In the genomic region with DNA sequence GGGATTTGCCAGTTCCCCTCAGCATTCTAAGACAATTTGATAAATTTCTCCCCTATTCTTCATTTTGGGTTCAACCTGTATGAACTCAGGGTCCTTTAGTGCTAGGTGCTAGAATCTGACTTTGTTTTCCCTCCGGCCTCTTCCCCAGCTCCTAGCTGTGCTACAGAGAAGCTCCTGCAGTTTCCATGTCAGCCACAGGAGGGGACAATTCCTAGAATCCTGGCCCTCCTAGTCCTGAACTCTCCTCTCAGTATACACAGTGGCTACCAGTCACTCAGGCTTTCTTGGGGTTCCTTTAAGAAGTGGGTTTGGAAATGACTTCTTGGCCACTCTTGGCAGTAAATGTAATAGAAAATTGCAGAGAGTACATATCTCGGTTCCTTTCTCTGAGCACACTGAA, we compare ENCODE assay signal across 2 cellular contexts.
A peak's percentile ranks its signal among the peaks of the same experiment; 100 is the strongest.
TF ChIP-seq lines count a peak whose summit lies in the region.

No MANE protein-coding gene starts in this region.

TF ChIP-seq in GM12878, 131 proteins besides CTCF, POLR2A, EP300 and RAD21:
- TF ChIP-seq BCL3 (IDR thresholded peaks at IDR 0.05; ENCODE audit: borderline replicate concordance, insufficient read depth, low read depth, low read length, poor library complexity, severe bottlenecking), result no peak
- TF ChIP-seq E2F4 (IDR thresholded peaks at IDR 0.05; ENCODE audit: low read depth, low read length), result no peak
- TF ChIP-seq IRF3 (IDR thresholded peaks at IDR 0.05), result no peak

TF ChIP-seq in HepG2, 621 proteins besides CTCF, POLR2A, EP300 and RAD21:
- TF ChIP-seq ZNF572 (CRISPR knock-in tag; IDR thresholded peaks at IDR 0.05) (no peak), HNF4A (CRISPR knock-in tag; IDR thresholded peaks at IDR 0.05) (no peak), SMC3 (IDR thresholded peaks at IDR 0.05; ENCODE audit: low read length) (peak; percentile 37; the same call in 1 of the 2 replicates), XRCC5 (optimal IDR thresholded peaks at IDR 0.05; ENCODE audit: low read length) (peak; percentile 48)
- TF ChIP-seq, protein P1, sequence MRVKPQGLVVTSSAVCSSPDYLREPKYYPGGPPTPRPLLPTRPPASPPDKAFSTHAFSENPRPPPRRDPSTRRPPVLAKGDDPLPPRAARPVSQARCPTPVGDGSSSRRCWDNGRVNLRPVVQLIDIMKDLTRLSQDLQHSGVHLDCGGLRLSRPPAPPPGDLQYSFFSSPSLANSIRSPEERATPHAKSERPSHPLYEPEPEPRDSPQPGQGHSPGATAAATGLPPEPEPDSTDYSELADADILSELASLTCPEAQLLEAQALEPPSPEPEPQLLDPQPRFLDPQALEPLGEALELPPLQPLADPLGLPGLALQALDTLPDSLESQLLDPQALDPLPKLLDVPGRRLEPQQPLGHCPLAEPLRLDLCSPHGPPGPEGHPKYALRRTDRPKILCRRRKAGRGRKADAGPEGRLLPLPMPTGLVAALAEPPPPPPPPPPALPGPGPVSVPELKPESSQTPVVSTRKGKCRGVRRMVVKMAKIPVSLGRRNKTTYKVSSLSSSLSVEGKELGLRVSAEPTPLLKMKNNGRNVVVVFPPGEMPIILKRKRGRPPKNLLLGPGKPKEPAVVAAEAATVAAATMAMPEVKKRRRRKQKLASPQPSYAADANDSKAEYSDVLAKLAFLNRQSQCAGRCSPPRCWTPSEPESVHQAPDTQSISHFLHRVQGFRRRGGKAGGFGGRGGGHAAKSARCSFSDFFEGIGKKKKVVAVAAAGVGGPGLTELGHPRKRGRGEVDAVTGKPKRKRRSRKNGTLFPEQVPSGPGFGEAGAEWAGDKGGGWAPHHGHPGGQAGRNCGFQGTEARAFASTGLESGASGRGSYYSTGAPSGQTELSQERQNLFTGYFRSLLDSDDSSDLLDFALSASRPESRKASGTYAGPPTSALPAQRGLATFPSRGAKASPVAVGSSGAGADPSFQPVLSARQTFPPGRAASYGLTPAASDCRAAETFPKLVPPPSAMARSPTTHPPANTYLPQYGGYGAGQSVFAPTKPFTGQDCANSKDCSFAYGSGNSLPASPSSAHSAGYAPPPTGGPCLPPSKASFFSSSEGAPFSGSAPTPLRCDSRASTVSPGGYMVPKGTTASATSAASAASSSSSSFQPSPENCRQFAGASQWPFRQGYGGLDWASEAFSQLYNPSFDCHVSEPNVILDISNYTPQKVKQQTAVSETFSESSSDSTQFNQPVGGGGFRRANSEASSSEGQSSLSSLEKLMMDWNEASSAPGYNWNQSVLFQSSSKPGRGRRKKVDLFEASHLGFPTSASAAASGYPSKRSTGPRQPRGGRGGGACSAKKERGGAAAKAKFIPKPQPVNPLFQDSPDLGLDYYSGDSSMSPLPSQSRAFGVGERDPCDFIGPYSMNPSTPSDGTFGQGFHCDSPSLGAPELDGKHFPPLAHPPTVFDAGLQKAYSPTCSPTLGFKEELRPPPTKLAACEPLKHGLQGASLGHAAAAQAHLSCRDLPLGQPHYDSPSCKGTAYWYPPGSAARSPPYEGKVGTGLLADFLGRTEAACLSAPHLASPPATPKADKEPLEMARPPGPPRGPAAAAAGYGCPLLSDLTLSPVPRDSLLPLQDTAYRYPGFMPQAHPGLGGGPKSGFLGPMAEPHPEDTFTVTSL (CRISPR knock-in tag; IDR thresholded peaks at IDR 0.05; ENCODE audit: borderline replicate concordance), result no peak
- TF ChIP-seq, protein P2, sequence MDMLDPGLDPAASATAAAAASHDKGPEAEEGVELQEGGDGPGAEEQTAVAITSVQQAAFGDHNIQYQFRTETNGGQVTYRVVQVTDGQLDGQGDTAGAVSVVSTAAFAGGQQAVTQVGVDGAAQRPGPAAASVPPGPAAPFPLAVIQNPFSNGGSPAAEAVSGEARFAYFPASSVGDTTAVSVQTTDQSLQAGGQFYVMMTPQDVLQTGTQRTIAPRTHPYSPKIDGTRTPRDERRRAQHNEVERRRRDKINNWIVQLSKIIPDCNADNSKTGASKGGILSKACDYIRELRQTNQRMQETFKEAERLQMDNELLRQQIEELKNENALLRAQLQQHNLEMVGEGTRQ (IDR thresholded peaks at IDR 0.05; ENCODE audit: low read depth, low read length), result no peak
- TF ChIP-seq, protein P2 (CRISPR knock-in tag; IDR thresholded peaks at IDR 0.05; ENCODE audit: borderline replicate concordance), result no peak
